Comparison of ENCODE assay signal across 8 cellular contexts in the genomic region with DNA sequence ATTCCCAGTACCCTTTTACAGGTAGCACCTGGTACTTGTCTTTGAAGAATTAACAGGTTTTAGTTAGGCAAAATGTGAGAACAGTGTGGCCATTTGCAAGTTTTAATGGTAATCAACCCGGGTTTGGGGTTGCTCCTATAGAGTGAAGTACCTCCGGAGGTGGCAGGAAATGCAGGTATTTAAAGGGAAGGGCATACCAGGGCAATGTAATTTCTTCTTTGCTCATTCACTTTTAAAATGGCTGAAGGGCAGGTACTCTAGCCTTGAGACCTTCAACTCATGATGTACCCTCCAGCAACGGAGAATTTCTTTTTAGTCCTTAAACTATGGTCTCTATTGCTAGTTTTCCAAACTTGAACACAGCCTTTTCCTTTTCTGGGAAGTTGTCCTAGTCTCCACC. TPM values are rescaled to one million over a fixed set of nuclear protein-coding genes. Genes with fewer than 3 reads are reported as not detected.
DNase-seq lines count a peak whose midpoint lies in the region; ATAC-seq, FAIRE-seq and TF ChIP-seq lines count a peak whose summit lies in the region.

No MANE protein-coding gene starts in this region.

- H3K27me3 ChIP-seq in HL-60 (ENCODE audit: insufficient read depth, poor library complexity, severe bottlenecking) (no peaks in the 10 kb centered on the region), right cardiac atrium (ENCODE audit: control insufficient read depth, insufficient read depth) (no peaks in the 10 kb centered on the region), small intestine (ENCODE audit: control insufficient read depth in 2 of 2, insufficient read depth in 2 of 2, low read length in 2 of 2) (no peaks in the 10 kb centered on the region)

- H3K36me3 Mint-ChIP-seq in WTC11: peaks cover 12% of the 10 kb centered on the region

- H3K27me3 Mint-ChIP-seq in WTC11 (ENCODE audit: low read depth): no peaks in the 10 kb centered on the region

- H3K27ac Mint-ChIP-seq in WTC11: peak overlapping the region; percentile 100

- peaks cover 7% of the 10 kb centered on the region for H3K4me1 ChIP-seq in right cardiac atrium (ENCODE audit: control insufficient read depth, insufficient read depth, low read length)
- H3K4me1 ChIP-seq in small intestine (ENCODE audit: control insufficient read depth in 2 of 2, insufficient read depth in 1 of 2, low read depth in 1 of 2, low read length in 1 of 2): peaks cover 7 to 14% of the 10 kb centered on the region in 2 donors

- peaks cover 44% of the 10 kb centered on the region for H3K4me1 Mint-ChIP-seq in WTC11

- no peaks in the 10 kb centered on the region for H3K36me3 ChIP-seq in small intestine (ENCODE audit: control insufficient read depth in 2 of 2, insufficient read depth in 2 of 2, low read length in 2 of 2)

- intact Hi-C loops in right cardiac atrium (cut with DNase I): no loop called here

- 31% methylated on average over 3 of the region's 3 CpGs for WGBS in right cardiac atrium
- 26 to 35% (median 34%) methylated on average over 3 of the region's 3 CpGs for WGBS in small intestine, 3 donors

- TF ChIP-seq CTCF in HL-60 (IDR thresholded peaks at IDR 0.05; ENCODE audit: insufficient read depth, low read length) (no peak), WTC11 (IDR thresholded peaks at IDR 0.05) (no peak)

- H3K4me3 Mint-ChIP-seq in WTC11: peak overlapping the region; percentile 89

- H3K9me3 ChIP-seq in right cardiac atrium (ENCODE audit: control insufficient read depth, low read length) (no peaks in the 10 kb centered on the region), small intestine (ENCODE audit: control insufficient read depth, low read depth) (no peaks in the 10 kb centered on the region)

- FAIRE-seq in small intestine (lab: Jason Lieb, UNC) (no peak), H54 (lab: Jason Lieb, UNC) (no peak)

- no peak for TF ChIP-seq POLR2A in H54 (IDR thresholded peaks at IDR 0.05; ENCODE audit: low read depth, low read length)

- DNase-seq in HL-60 (ENCODE audit: low read depth in 1 of 2, low spot score in 1 of 2) (no peak), WTC11 (ENCODE audit: low spot score) (no peak), right cardiac atrium (no peak), small intestine (no peak), H54 (ENCODE audit: insufficient read length, low spot score) (no peak), COLO829 (ENCODE audit: low spot score) (no peak), OCI-M1 (lab: John Stamatoyannopoulos, UW) (no peak)

- H3K4me3 ChIP-seq in HL-60 (replicated peaks; ENCODE audit: insufficient read depth, low read length): peak overlapping the region; percentile 77
- peak overlapping the region; percentile 84 for H3K4me3 ChIP-seq in right cardiac atrium (ENCODE audit: low read length)
- H3K4me3 ChIP-seq in small intestine (ENCODE audit: low read depth in 1 of 2, low read length in 2 of 2): peak overlapping the region in 1 of 2 donors; percentile 77

- H3K27ac ChIP-seq in HL-60 (replicated peaks) (peak overlapping the region; percentile 92), right cardiac atrium (ENCODE audit: low read length) (peak overlapping the region; percentile 76), small intestine (ENCODE audit: low read depth in 1 of 2, low read length in 1 of 2) (peak overlapping the region; percentile 99 to 100)

- POLR2A ChIA-PET in WTC11 (lab: Charles Lee): interaction anchor here (2.1 to 2.2 kb wide), 2 partner anchors 25 to 88 kb away, joined by 9 to 22 read pairs; a partner anchor contains a TSS

- peaks cover 8% of the 10 kb centered on the region for H3K9me3 Mint-ChIP-seq in WTC11

- ATAC-seq in WTC11 (peak; percentile 49), right cardiac atrium (no peak), GM21390 (IDR thresholded peaks at IDR 0.05; ENCODE audit: unreplicated experiment) (no peak)

- CTCF ChIA-PET in WTC11 (lab: Charles Lee): no interaction called here

TF ChIP-seq in WTC11, 78 proteins besides CTCF, POLR2A, EP300 and RAD21:
- TF ChIP-seq, protein P1, sequence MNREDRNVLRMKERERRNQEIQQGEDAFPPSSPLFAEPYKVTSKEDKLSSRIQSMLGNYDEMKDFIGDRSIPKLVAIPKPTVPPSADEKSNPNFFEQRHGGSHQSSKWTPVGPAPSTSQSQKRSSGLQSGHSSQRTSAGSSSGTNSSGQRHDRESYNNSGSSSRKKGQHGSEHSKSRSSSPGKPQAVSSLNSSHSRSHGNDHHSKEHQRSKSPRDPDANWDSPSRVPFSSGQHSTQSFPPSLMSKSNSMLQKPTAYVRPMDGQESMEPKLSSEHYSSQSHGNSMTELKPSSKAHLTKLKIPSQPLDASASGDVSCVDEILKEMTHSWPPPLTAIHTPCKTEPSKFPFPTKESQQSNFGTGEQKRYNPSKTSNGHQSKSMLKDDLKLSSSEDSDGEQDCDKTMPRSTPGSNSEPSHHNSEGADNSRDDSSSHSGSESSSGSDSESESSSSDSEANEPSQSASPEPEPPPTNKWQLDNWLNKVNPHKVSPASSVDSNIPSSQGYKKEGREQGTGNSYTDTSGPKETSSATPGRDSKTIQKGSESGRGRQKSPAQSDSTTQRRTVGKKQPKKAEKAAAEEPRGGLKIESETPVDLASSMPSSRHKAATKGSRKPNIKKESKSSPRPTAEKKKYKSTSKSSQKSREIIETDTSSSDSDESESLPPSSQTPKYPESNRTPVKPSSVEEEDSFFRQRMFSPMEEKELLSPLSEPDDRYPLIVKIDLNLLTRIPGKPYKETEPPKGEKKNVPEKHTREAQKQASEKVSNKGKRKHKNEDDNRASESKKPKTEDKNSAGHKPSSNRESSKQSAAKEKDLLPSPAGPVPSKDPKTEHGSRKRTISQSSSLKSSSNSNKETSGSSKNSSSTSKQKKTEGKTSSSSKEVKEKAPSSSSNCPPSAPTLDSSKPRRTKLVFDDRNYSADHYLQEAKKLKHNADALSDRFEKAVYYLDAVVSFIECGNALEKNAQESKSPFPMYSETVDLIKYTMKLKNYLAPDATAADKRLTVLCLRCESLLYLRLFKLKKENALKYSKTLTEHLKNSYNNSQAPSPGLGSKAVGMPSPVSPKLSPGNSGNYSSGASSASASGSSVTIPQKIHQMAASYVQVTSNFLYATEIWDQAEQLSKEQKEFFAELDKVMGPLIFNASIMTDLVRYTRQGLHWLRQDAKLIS (CRISPR knock-in tag; IDR thresholded peaks at IDR 0.05; ENCODE audit: borderline replicate concordance): peak; percentile 40; the same call in 1 of the 2 replicates
- TF ChIP-seq, protein P2, sequence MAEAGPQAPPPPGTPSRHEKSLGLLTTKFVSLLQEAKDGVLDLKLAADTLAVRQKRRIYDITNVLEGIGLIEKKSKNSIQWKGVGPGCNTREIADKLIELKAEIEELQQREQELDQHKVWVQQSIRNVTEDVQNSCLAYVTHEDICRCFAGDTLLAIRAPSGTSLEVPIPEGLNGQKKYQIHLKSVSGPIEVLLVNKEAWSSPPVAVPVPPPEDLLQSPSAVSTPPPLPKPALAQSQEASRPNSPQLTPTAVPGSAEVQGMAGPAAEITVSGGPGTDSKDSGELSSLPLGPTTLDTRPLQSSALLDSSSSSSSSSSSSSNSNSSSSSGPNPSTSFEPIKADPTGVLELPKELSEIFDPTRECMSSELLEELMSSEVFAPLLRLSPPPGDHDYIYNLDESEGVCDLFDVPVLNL (CRISPR knock-in tag; IDR thresholded peaks at IDR 0.05; ENCODE audit: borderline replicate concordance, low read depth): no peak
TF ChIP-seq in WTC11: peak in this region for 1.

RNA-seq across cellular contexts. Expression of a gene that starts 1.3 kb away (rescaled TPM):
- total RNA-seq in WTC11 (2021) (316 to 363 TPM (median 335 TPM) in 3 replicates), right cardiac atrium (10 to 100 TPM; 77.5 to 88.8 (median 85.3) TPM)
- polyA plus RNA-seq in right cardiac atrium (52.1 TPM), small intestine (10 to 100 TPM; 30.9 to 44.7 (median 37.6) TPM)

RNA-seq across cellular contexts. Expression of a gene that starts 24.2 kb away (rescaled TPM):
- 22.9 to 24.2 TPM (median 24.2 TPM) in 3 replicates for total RNA-seq in WTC11 (2021)
- total RNA-seq in right cardiac atrium: 10 to 100 TPM; 13.7 to 18.3 (median 17.2) TPM
- 17.8 TPM for polyA plus RNA-seq in right cardiac atrium
- polyA plus RNA-seq in small intestine: 10 to 100 TPM; 24.4 to 39.7 (median 28.1) TPM
